ENCODE assay signal across 15 cellular contexts in genomic region chr20:1833216-1833615, GRCh38.
DNase-seq lines count a peak whose midpoint lies in the region; ATAC-seq, FAIRE-seq and TF ChIP-seq lines count a peak whose summit lies in the region.
"Had no signal": no experiment of that assay in that cellular context is flagged by ENCODE, and none has a peak within 500 bp of the region (broad histone marks: within the 10 kb centered on the region; RNA-seq: fewer than 3 reads in every experiment).

No MANE protein-coding gene starts in this region.

- H2BK15ac ChIP-seq in H1 (ENCODE audit: low read length): no peak overlapping the region

- H3K27me3 Mint-ChIP-seq in WTC11 (ENCODE audit: low read depth): no peaks in the 10 kb centered on the region

- no peak overlapping the region for H3K18ac ChIP-seq in H1 (ENCODE audit: extremely low read depth, low read length)

- no peak overlapping the region for H3K4me3 Mint-ChIP-seq in WTC11
- H3K4me3 Mint-ChIP-seq: CD8-positive, alpha-beta memory T cell; HFFc6 had no signal

- H2BK5ac ChIP-seq in H1 (ENCODE audit: low read depth, low read length): no peak overlapping the region

- no peak overlapping the region for H2AK5ac ChIP-seq in H1 (ENCODE audit: low read depth, low read length)

- no peak for TF ChIP-seq CTCF in HepG2 (CRISPR knock-in tag; IDR thresholded peaks at IDR 0.05)
- TF ChIP-seq CTCF in right lobe of liver (IDR thresholded peaks at IDR 0.05): no peak
- TF ChIP-seq CTCF in WTC11 (IDR thresholded peaks at IDR 0.05): no peak
- no peak for TF ChIP-seq CTCF in H1 (IDR thresholded peaks at IDR 0.05; ENCODE audit: control extremely low read depth in 1 of 3, insufficient read depth in 1 of 3, low read depth in 1 of 3, low read length in 3 of 3)

- H2AFZ ChIP-seq in HepG2 (ENCODE audit: low read length) (no peak overlapping the region), H1 (ENCODE audit: low read length) (no peak overlapping the region)
- H2AFZ ChIP-seq: GM23248 had no signal

- no peak overlapping the region for H3K14ac ChIP-seq in H1 (ENCODE audit: insufficient read length)

- POLR2A ChIA-PET in HepG2 (lab: Yijun Ruan, JAX) (no interaction called here), WTC11 (lab: Charles Lee) (no interaction called here), H1 (lab: Charles Lee; ENCODE audit: partially characterized antibody) (interaction anchor here (1.2 to 2.0 kb wide), 2 partner anchors 14 to 31 kb away, joined by 4 read pairs; no protein-coding TSS in a partner anchor)

- H3K4me3 ChIP-seq in HepG2 (replicated peaks in 1 of 3; ENCODE audit: insufficient read depth in 1 of 3, low read depth in 2 of 3, low read length in 3 of 3): no peak overlapping the region
- no peak overlapping the region for H3K4me3 ChIP-seq in right lobe of liver
- H3K4me3 ChIP-seq in H1 (ENCODE audit: extremely low read depth in 1 of 4, insufficient read depth in 2 of 4, low read depth in 3 of 4, low read length in 4 of 4): no peak overlapping the region
- H3K4me3 ChIP-seq: GM23248, HAP-1 had no signal

- H2BK12ac ChIP-seq in H1 (ENCODE audit: low read depth, low read length): no peak overlapping the region

- H3K79me1 ChIP-seq in H1 (ENCODE audit: low read depth, low read length): no peaks in the 10 kb centered on the region

- H3K9ac ChIP-seq in HepG2 (ENCODE audit: insufficient read depth, low read depth, low read length) (no peak overlapping the region), H1 (replicated peaks in 1 of 4; ENCODE audit: extremely low read depth in 1 of 4, low read depth in 3 of 4, low read length in 3 of 4) (no peak overlapping the region)
- H3K9ac ChIP-seq: GM23248 had no signal

- H3K4me2 ChIP-seq in HepG2 (ENCODE audit: low read depth, low read length) (no peak overlapping the region), H1 (ENCODE audit: insufficient read depth in 1 of 2, low read depth in 2 of 2, low read length in 2 of 2) (no peak overlapping the region)

- TF ChIP-seq EP300 in HepG2 (IDR thresholded peaks at IDR 0.05; ENCODE audit: low read depth in 2 of 2, low read length in 2 of 2) (no peak), HepG2 (CRISPR knock-in tag; IDR thresholded peaks at IDR 0.05; ENCODE audit: borderline replicate concordance) (no peak), H1 (IDR thresholded peaks at IDR 0.05; ENCODE audit: borderline replicate concordance in 1 of 2, low read depth in 2 of 2, low read length in 2 of 2) (no peak)

- H2BK120ac ChIP-seq in H1 (replicated peaks; ENCODE audit: low read depth, low read length): no peak overlapping the region

- H4K20me1 ChIP-seq in HepG2 (ENCODE audit: insufficient read depth, low read length) (no peaks in the 10 kb centered on the region), H1 (replicated peaks in 1 of 2; ENCODE audit: control insufficient read depth in 1 of 2, insufficient read depth in 2 of 2, low read length in 2 of 2) (peaks cover 0 to 2% of the 10 kb centered on the region in 2 experiments)

- CTCF ChIA-PET in HepG2 (lab: Yijun Ruan, JAX; ENCODE audit: low intra/inter-chr PET ratio, low total read pairs): no interaction called here
- CTCF ChIA-PET in WTC11 (lab: Charles Lee): interaction anchor here (1.0 to 1.5 kb wide), 3 partner anchors 10 to 339 kb away, joined by 3 to 4 read pairs (median 3); no protein-coding TSS in a partner anchor
- CTCF ChIA-PET in H1 (lab: Charles Lee; ENCODE audit: partially characterized antibody): interaction anchor here (1.4 to 2.1 kb wide), 2 partner anchors 31 to 324 kb away, joined by 3 to 5 read pairs; no protein-coding TSS in a partner anchor

- FAIRE-seq in HepG2 (lab: Jason Lieb, UNC): no peak
- no peak for FAIRE-seq in H1 (lab: Jason Lieb, UNC)
- FAIRE-seq: A204.1 had no signal

- H4K91ac ChIP-seq in H1 (replicated peaks; ENCODE audit: insufficient read length, low read length): peak overlapping the region; percentile 22

- 64% methylated on average over 4 of the region's 4 CpGs for WGBS in HepG2 (ENCODE audit: low lambda C conversion rate)
- 78% methylated on average over 3 of the region's 4 CpGs for whole genome bisulfite sequencing in right lobe of liver (ENCODE audit: insufficient coverage, low coverage, low lambda C conversion rate, missing lambda C conversion rate)
- 86% methylated on average over 4 of the region's 4 CpGs; no CpG with 5 or more reads in 1 of the 2 experiments for WGBS in H1 (ENCODE audit: extremely low coverage in 1 of 2, insufficient coverage in 1 of 2, insufficient read length in 1 of 2, insufficient replicate concordance in 2 of 2, low coverage in 1 of 2, low lambda C conversion rate in 2 of 2, missing lambda C conversion rate in 1 of 2), 2 experiments

- H3K79me2 ChIP-seq in HepG2 (ENCODE audit: insufficient read depth, low read length): no peaks in the 10 kb centered on the region
- no peaks in the 10 kb centered on the region for H3K79me2 ChIP-seq in H1 (ENCODE audit: control insufficient read depth in 1 of 2, insufficient read depth in 2 of 2, low read length in 2 of 2)

- TF ChIP-seq RAD21 in HepG2 (CRISPR knock-in tag; IDR thresholded peaks at IDR 0.05): no peak
- TF ChIP-seq RAD21 in H1 (IDR thresholded peaks at IDR 0.05 in 1 of 2, conservative IDR thresholded peaks at IDR 0.05 in 1 of 2; ENCODE audit: low read depth in 2 of 2, low read length in 2 of 2): no peak

- ATAC-seq in HepG2 (no peak), right lobe of liver (no peak), WTC11 (no peak)

- no peak overlapping the region for H3K27ac Mint-ChIP-seq in WTC11
- H3K27ac Mint-ChIP-seq: CD8-positive, alpha-beta memory T cell had no signal

- no peaks in the 10 kb centered on the region for H3K9me3 Mint-ChIP-seq in WTC11
- H3K9me3 Mint-ChIP-seq: CD8-positive, alpha-beta memory T cell; HFFc6 had no signal

- intact Hi-C loops in HepG2 (cut with micrococcal nuclease; ENCODE audit: unreplicated experiment): no loop called here
- intact Hi-C loops in right lobe of liver (cut with DNase I): no loop called here

- no peaks in the 10 kb centered on the region; the same call in 1 of the 2 replicates for H3K23me2 ChIP-seq in H1 (ENCODE audit: low read depth, low read length)

- H4K5ac ChIP-seq in H1 (ENCODE audit: insufficient read length, low read depth, low read length): no peak overlapping the region

- no TSS peak for BruUV-seq in HepG2 (replicated peaks; lab: Mats Ljungman, UMichigan)

- H3K4me1 ChIP-seq in HepG2 (ENCODE audit: insufficient read depth, low read length): peaks cover 41% of the 10 kb centered on the region
- H3K4me1 ChIP-seq in right lobe of liver: peaks cover 0 to 1% (median 0%) of the 10 kb centered on the region in 4 donors
- H3K4me1 ChIP-seq in H1 (replicated peaks in 1 of 4; ENCODE audit: control insufficient read depth in 3 of 4, insufficient read depth in 4 of 4, low read length in 3 of 4): peaks cover 0 to under 1% (median 0%) of the 10 kb centered on the region in 4 experiments; a peak in 1 of 7 replicates
- H3K4me1 ChIP-seq: BE2C, Caco-2, HAP-1 had no signal

- TF ChIP-seq POLR2A in HepG2 (IDR thresholded peaks at IDR 0.05; ENCODE audit: insufficient read depth in 1 of 2, low read depth in 2 of 2, low read length in 2 of 2): no peak
- TF ChIP-seq POLR2A in right lobe of liver (IDR thresholded peaks at IDR 0.05): no peak
- no peak for TF ChIP-seq POLR2A in H1 (IDR thresholded peaks at IDR 0.05; ENCODE audit: control extremely low read depth in 1 of 2, low read depth in 2 of 2, low read length in 2 of 2)

- in situ Hi-C loops in HepG2 (cut with HindIII; ENCODE audit: extremely low pct_ligation_motif_present, low pct_unique_long_range_greater_than_20kb): no loop called here

- DNase-seq in HepG2 (ENCODE audit: low spot score) (no peak), right lobe of liver (no peak), WTC11 (ENCODE audit: low spot score) (no peak), H1 (ENCODE audit: low read depth in 1 of 2, low spot score in 2 of 2) (no peak), H4 (ENCODE audit: low spot score) (no peak), NOMO-1 (lab: John Stamatoyannopoulos, UW; ENCODE audit: unreplicated experiment in 2 of 2) (no peak), T-helper 1 cell (no peak)
- DNase-seq: BE2C; Caco-2; CD8-positive, alpha-beta memory T cell; DND-41; GM23248; HFFc6 had no signal

- peaks cover under 1% of the 10 kb centered on the region; the same call in 1 of the 2 replicates for H3K4me1 Mint-ChIP-seq in WTC11
- H3K4me1 Mint-ChIP-seq: CD8-positive, alpha-beta memory T cell had no signal

- H3K27ac ChIP-seq in HepG2 (ENCODE audit: extremely low read length, insufficient read depth, low read length): no peak overlapping the region
- H3K27ac ChIP-seq in right lobe of liver: no peak overlapping the region
- no peak overlapping the region for H3K27ac ChIP-seq in H1 (ENCODE audit: low read depth, low read length)
- H3K27ac ChIP-seq: GM23248 had no signal

- H2BK20ac ChIP-seq in H1 (ENCODE audit: low read length): no peak overlapping the region

- no peak overlapping the region for H3K23ac ChIP-seq in H1 (ENCODE audit: insufficient read length)

- H3K9me3 ChIP-seq in HepG2 (ENCODE audit: low read length) (no peaks in the 10 kb centered on the region), right lobe of liver (no peaks in the 10 kb centered on the region), H1 (ENCODE audit: insufficient read depth in 2 of 2, low read depth in 1 of 2, low read length in 1 of 2) (no peaks in the 10 kb centered on the region)
- H3K9me3 ChIP-seq: BE2C, Caco-2, HAP-1 had no signal

- no peaks in the 10 kb centered on the region for H3K36me3 Mint-ChIP-seq in WTC11
- H3K36me3 Mint-ChIP-seq: CD8-positive, alpha-beta memory T cell had no signal

- H3K36me3 ChIP-seq in HepG2 (replicated peaks in 1 of 2; ENCODE audit: control insufficient read depth in 1 of 2, insufficient read depth in 2 of 2, low read length in 2 of 2) (no peaks in the 10 kb centered on the region), right lobe of liver (no peaks in the 10 kb centered on the region), H1 (ENCODE audit: control insufficient read depth in 2 of 4, insufficient read depth in 4 of 4, low read length in 3 of 4) (no peaks in the 10 kb centered on the region)
- H3K36me3 ChIP-seq: BE2C, HAP-1 had no signal

- no peaks in the 10 kb centered on the region; a peak in 1 of 5 replicates for H3K27me3 ChIP-seq in HepG2 (ENCODE audit: control insufficient read depth in 1 of 2, insufficient read depth in 2 of 2, low read length in 2 of 2)
- H3K27me3 ChIP-seq in right lobe of liver: no peaks in the 10 kb centered on the region
- no peaks in the 10 kb centered on the region; a peak in 1 of 7 replicates for H3K27me3 ChIP-seq in H1 (replicated peaks in 1 of 4; ENCODE audit: control insufficient read depth in 3 of 4, extremely low read depth in 1 of 4, insufficient read depth in 3 of 4, low read length in 3 of 4)
- H3K27me3 ChIP-seq: BE2C had no signal

- no peak overlapping the region for H4K8ac ChIP-seq in H1 (ENCODE audit: extremely low read depth, insufficient read depth, low read length)

- H3K4ac ChIP-seq in H1 (replicated peaks; ENCODE audit: insufficient read length, low read depth, low read length): no peak overlapping the region

- H3K56ac ChIP-seq in H1 (replicated peaks; ENCODE audit: insufficient read length, low read depth, low read length): no peak overlapping the region

TF ChIP-seq in HepG2, 621 proteins besides CTCF, POLR2A, EP300 and RAD21 (continues in another document):
- 0 out of 2 replicates have a peak, but pooled peaks have one; percentile 45 for TF ChIP-seq KDM1A (CRISPR knock-in tag; IDR thresholded peaks at IDR 0.05)

TF ChIP-seq in H1, 55 proteins besides CTCF, POLR2A, EP300 and RAD21 (continues in another document):
- TF ChIP-seq KDM1A (IDR thresholded peaks at IDR 0.05; ENCODE audit: borderline replicate concordance, low read length): peak; percentile 67; the same call in 1 of the 2 replicates
